ENCODE assay signal across 1 cellular context in the genomic region with DNA sequence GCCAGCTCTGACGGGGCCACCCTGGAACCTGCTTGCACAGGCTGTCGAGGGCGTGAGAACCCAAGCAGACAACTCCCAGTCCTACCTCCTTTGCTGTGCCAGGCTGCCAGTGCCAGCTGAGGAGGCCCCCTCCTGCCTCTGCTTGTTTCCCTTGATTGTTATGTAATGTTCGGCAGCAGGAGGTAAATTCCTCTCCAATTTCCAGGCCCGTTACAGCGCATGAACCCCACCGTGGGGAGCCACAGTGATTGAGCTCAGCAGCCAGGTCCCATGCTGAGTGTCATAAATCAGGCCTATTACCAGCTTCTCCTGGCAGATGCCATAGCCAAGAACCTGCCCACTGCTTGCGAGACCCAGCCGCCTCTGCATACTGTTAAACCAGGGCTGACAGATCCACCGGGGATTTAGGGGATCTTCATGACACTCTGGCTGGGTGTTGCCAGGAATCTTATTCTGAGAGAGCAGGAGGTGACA.
TF ChIP-seq lines count a peak whose summit lies in the region.

No MANE protein-coding gene starts in this region.

TF ChIP-seq in GM23338, 12 proteins besides CTCF, POLR2A, EP300 and RAD21 (continued from another document):
- TF ChIP-seq NANOG (IDR thresholded peaks at IDR 0.05; ENCODE audit: borderline replicate concordance): 0 out of 2 replicates have a peak, but pooled peaks have one; percentile 63
- TF ChIP-seq, protein P1, sequence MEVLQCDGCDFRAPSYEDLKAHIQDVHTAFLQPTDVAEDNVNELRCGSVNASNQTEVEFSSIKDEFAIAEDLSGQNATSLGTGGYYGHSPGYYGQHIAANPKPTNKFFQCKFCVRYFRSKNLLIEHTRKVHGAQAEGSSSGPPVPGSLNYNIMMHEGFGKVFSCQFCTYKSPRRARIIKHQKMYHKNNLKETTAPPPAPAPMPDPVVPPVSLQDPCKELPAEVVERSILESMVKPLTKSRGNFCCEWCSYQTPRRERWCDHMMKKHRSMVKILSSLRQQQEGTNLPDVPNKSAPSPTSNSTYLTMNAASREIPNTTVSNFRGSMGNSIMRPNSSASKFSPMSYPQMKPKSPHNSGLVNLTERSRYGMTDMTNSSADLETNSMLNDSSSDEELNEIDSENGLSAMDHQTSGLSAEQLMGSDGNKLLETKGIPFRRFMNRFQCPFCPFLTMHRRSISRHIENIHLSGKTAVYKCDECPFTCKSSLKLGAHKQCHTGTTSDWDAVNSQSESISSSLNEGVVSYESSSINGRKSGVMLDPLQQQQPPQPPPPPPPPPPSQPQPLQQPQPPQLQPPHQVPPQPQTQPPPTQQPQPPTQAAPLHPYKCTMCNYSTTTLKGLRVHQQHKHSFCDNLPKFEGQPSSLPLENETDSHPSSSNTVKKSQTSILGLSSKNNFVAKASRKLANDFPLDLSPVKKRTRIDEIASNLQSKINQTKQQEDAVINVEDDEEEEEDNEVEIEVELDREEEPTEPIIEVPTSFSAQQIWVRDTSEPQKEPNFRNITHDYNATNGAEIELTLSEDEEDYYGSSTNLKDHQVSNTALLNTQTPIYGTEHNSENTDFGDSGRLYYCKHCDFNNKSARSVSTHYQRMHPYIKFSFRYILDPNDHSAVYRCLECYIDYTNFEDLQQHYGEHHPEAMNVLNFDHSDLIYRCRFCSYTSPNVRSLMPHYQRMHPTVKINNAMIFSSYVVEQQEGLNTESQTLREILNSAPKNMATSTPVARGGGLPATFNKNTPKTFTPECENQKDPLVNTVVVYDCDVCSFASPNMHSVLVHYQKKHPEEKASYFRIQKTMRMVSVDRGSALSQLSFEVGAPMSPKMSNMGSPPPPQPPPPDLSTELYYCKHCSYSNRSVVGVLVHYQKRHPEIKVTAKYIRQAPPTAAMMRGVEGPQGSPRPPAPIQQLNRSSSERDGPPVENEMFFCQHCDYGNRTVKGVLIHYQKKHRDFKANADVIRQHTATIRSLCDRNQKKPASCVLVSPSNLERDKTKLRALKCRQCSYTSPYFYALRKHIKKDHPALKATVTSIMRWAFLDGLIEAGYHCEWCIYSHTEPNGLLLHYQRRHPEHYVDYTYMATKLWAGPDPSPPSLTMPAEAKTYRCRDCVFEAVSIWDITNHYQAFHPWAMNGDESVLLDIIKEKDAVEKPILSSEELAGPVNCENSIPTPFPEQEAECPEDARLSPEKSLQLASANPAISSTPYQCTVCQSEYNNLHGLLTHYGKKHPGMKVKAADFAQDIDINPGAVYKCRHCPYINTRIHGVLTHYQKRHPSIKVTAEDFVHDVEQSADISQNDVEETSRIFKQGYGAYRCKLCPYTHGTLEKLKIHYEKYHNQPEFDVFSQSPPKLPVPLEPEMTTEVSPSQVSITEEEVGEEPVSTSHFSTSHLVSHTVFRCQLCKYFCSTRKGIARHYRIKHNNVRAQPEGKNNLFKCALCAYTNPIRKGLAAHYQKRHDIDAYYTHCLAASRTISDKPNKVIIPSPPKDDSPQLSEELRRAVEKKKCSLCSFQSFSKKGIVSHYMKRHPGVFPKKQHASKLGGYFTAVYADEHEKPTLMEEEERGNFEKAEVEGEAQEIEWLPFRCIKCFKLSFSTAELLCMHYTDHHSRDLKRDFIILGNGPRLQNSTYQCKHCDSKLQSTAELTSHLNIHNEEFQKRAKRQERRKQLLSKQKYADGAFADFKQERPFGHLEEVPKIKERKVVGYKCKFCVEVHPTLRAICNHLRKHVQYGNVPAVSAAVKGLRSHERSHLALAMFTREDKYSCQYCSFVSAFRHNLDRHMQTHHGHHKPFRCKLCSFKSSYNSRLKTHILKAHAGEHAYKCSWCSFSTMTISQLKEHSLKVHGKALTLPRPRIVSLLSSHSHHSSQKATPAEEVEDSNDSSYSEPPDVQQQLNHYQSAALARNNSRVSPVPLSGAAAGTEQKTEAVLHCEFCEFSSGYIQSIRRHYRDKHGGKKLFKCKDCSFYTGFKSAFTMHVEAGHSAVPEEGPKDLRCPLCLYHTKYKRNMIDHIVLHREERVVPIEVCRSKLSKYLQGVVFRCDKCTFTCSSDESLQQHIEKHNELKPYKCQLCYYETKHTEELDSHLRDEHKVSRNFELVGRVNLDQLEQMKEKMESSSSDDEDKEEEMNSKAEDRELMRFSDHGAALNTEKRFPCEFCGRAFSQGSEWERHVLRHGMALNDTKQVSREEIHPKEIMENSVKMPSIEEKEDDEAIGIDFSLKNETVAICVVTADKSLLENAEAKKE (CRISPR knock-in tag; IDR thresholded peaks at IDR 0.05): peak; percentile 46; the same call in 1 of the 2 replicates
TF ChIP-seq in GM23338: peak in this region for 3.
